ENCODE assay signal across 10 cellular contexts in genomic region chr2:216849987-216850386, GRCh38. TPM values are rescaled to one million over a fixed set of nuclear protein-coding genes. Genes with fewer than 3 reads are reported as not detected.
DNase-seq lines count a peak whose midpoint lies in the region; ATAC-seq and TF ChIP-seq lines count a peak whose summit lies in the region.
"Had no signal": no experiment of that assay in that cellular context is flagged by ENCODE, and none has a peak within 500 bp of the region (broad histone marks: within the 10 kb centered on the region; RNA-seq: fewer than 3 reads in every experiment).

No MANE protein-coding gene starts in this region.

- ATAC-seq in omental fat pad (ENCODE audit: low FRiP score) (peak; percentile 41), GM21576 (IDR thresholded peaks at IDR 0.05; ENCODE audit: unreplicated experiment) (no peak), HG02798 (IDR thresholded peaks at IDR 0.05; ENCODE audit: poor library complexity, unreplicated experiment) (no peak)

- no peak for TF ChIP-seq POLR2A in Peyer's patch (IDR thresholded peaks at IDR 0.05)

- H3K4me1 ChIP-seq in Peyer's patch = no peaks in the 10 kb centered on the region

- H3K27ac ChIP-seq in caudate nucleus (ENCODE audit: low read depth, low read length) (peak overlapping the region; percentile 72), Peyer's patch (no peak overlapping the region)

- H3K27me3 ChIP-seq in Peyer's patch = no peaks in the 10 kb centered on the region

- H3K36me3 ChIP-seq in Peyer's patch = no peaks in the 10 kb centered on the region

- peak; percentile 96 for DNase-seq in COLO829 (ENCODE audit: low spot score)
- DNase-seq in NCI-H748 treated with DMSO at 0.1 percent for 48 hours (lab: John Stamatoyannopoulos, UW) = peak; percentile 35
- peak in 57 of 61 donors; percentile 5 to 95 (median 69) for DNase-seq in caudate nucleus (lab: John Stamatoyannopoulos, UW)
- no peak for DNase-seq in omental fat pad (ENCODE audit: low spot score)
- DNase-seq in KG1 (lab: John Stamatoyannopoulos, UW) = no peak
- no peak for DNase-seq in Peyer's patch
- DNase-seq: amniotic stem cell, SIG-M5 had no signal

- no peaks in the 10 kb centered on the region for H3K9me3 ChIP-seq in Peyer's patch

- H3K4me3 ChIP-seq in Peyer's patch = no peak overlapping the region

- TF ChIP-seq CTCF in omental fat pad (IDR thresholded peaks at IDR 0.05) (no peak), Peyer's patch (IDR thresholded peaks at IDR 0.05) (no peak)

RNA-seq across cellular contexts. Expression of gene TNP1, which starts 9.9 kb away (rescaled TPM):
- total RNA-seq in omental fat pad = not detected
- total RNA-seq in Peyer's patch = not detected

Comparison
In these comparisons a context has a peak if more than half of its experiments do, and no peak if none do; other contexts are left out.
1. DNase-seq: peak in COLO829 (single experiment), NCI-H748 treated with DMSO at 0.1 percent for 48 hours (single experiment) and caudate nucleus (57 of 61); none in omental fat pad (single experiment), KG1 (single experiment) and Peyer's patch (0 of 3).